ENCODE assay signal across 9 cellular contexts in the genomic region with DNA sequence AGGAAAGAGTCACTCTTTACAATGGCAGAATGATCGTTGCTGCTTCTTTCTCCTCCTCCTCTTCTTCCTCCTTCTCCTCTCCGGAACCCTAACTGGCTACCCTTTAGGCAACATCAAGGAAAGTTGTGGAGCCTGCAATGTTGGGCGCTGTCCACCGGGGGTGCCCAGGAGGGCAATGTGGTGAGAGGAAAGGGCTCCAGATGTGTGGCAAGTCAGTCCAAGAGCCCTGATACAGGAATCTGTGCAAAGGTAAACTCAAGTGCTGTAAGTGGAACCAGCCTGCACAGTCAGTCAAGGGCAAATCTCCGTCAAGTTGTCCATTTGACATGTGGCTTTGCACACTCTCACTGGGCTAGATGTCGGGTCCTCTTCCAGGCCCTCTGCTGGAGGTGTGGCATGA.
DNase-seq lines count a peak whose midpoint lies in the region; ATAC-seq and TF ChIP-seq lines count a peak whose summit lies in the region.
"Had no signal": no experiment of that assay in that cellular context is flagged by ENCODE, and none has a peak within 500 bp of the region (broad histone marks: within the 10 kb centered on the region; RNA-seq: fewer than 3 reads in every experiment).

No MANE protein-coding gene starts in this region.

- no peak overlapping the region for H3K4me3 ChIP-seq in retinal pigment epithelial cell (ENCODE audit: low read length)

- peak; percentile 56 for TF ChIP-seq CTCF in retinal pigment epithelial cell (conservative IDR thresholded peaks at IDR 0.05; ENCODE audit: low read depth, low read length)

- peak; percentile 14 for DNase-seq in NCI-H510A treated with DMSO at 0.1 percent for 48 hours (lab: John Stamatoyannopoulos, UW)
- DNase-seq in NCI-H510A (lab: John Stamatoyannopoulos, UW) = no peak
- DNase-seq in KBM-7 = peak; percentile 62
- peak; percentile 29 for DNase-seq in cerebellar cortex (ENCODE audit: low spot score)
- DNase-seq in retinal pigment epithelial cell (ENCODE audit: low read depth) = no peak
- no peak for DNase-seq in nucleus accumbens (lab: John Stamatoyannopoulos, UW)
- no peak for DNase-seq in NCI-H187 (lab: John Stamatoyannopoulos, UW)

- ATAC-seq in GM19467 (IDR thresholded peaks at IDR 0.05; ENCODE audit: unreplicated experiment) = no peak
- ATAC-seq: right cardiac atrium had no signal

- in situ Hi-C loops in KBM-7 (cut with MboI; ENCODE audit: low pct_unique_long_range_greater_than_20kb, low sequenced_read_pairs) = no loop called here

Comparison
In these comparisons a context has a peak if more than half of its experiments do, and no peak if none do; other contexts are left out.
1. DNase-seq: peak in NCI-H510A treated with DMSO at 0.1 percent for 48 hours (single experiment), KBM-7 (single experiment) and cerebellar cortex (single experiment); none in NCI-H510A (single experiment), retinal pigment epithelial cell (single experiment), nucleus accumbens (0 of 56) and NCI-H187 (0 of 2).